ENCODE assay signal across 13 cellular contexts in the genomic region with DNA sequence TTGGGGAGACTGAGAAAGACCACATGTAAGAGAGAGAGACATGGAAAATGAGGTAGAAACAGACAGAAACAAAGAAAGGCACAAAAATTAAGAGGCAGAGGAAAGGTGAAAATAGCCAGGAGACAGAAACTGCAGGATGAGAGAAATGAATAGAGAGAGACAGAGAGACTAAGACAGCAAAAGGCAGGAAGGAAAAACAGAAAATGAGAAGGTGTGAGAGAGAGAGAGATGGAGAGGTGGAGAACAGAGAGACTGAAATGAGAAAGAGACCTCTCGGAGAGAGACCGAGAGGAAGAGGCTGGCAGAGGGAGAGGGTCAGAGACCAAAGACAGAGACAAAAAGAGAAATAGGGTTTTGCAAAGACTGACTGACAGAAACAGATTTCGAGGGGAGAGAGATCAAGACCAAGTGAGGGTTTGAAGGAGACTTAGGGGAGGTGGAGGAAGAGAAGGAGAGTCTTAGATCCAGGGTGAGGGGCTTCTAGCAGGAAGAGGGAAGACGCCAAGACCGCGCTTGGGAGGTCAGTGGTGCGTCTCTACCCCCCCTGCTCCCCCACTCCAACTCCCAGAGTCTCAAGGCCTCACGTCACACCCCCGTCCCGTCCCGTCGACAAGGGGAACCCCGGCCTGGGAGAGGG. TPM values are rescaled to one million over a fixed set of nuclear protein-coding genes. Genes with fewer than 3 reads are reported as not detected.
DNase-seq lines count a peak whose midpoint lies in the region; ATAC-seq, FAIRE-seq and TF ChIP-seq lines count a peak whose summit lies in the region.
"Had no signal": no experiment of that assay in that cellular context is flagged by ENCODE, and none has a peak within 500 bp of the region (broad histone marks: within the 10 kb centered on the region; RNA-seq: fewer than 3 reads in every experiment).

No MANE protein-coding gene starts in this region.

- no peaks in the 10 kb centered on the region for H3K36me3 ChIP-seq in breast epithelium
- H3K36me3 ChIP-seq in kidney (ENCODE audit: control insufficient read depth in 1 of 2, insufficient read depth in 2 of 2, low read length in 2 of 2): no peaks in the 10 kb centered on the region
- H3K36me3 ChIP-seq: esophagus squamous epithelium had no signal

- peak overlapping the region; percentile 39 for H3K4me3 Mint-ChIP-seq in CD4-positive, alpha-beta T cell
- H3K4me3 Mint-ChIP-seq in natural killer cell treated with Interleukin-12 subunit alpha and Interleukin-12 subunit beta and Interleukin-15 and Interleukin-18, amount 100 ng/mL, for 72 hours: peak overlapping the region; percentile 32

- H3K27me3 Mint-ChIP-seq in CD4-positive, alpha-beta T cell: peaks cover 86% of the 10 kb centered on the region
- H3K27me3 Mint-ChIP-seq in natural killer cell treated with Interleukin-12 subunit alpha and Interleukin-12 subunit beta and Interleukin-15 and Interleukin-18, amount 100 ng/mL, for 72 hours: peaks cover 51 to 59% of the 10 kb centered on the region in 2 donors

- H3K27ac Mint-ChIP-seq in CD4-positive, alpha-beta T cell: no peak overlapping the region
- no peak overlapping the region for H3K27ac Mint-ChIP-seq in natural killer cell treated with Interleukin-12 subunit alpha and Interleukin-12 subunit beta and Interleukin-15 and Interleukin-18, amount 100 ng/mL, for 72 hours

- H3K4me1 Mint-ChIP-seq in CD4-positive, alpha-beta T cell (ENCODE audit: low read depth): peaks cover 8% of the 10 kb centered on the region
- peaks cover 6% of the 10 kb centered on the region in 2 donors for H3K4me1 Mint-ChIP-seq in natural killer cell treated with Interleukin-12 subunit alpha and Interleukin-12 subunit beta and Interleukin-15 and Interleukin-18, amount 100 ng/mL, for 72 hours (ENCODE audit: low read depth in 2 of 2)

- H3K4me1 ChIP-seq in breast epithelium: peaks cover 0 to 5% of the 10 kb centered on the region in 2 donors
- H3K4me1 ChIP-seq in kidney (ENCODE audit: control insufficient read depth in 1 of 2, insufficient read depth in 1 of 2, low read depth in 1 of 2, low read length in 2 of 2): peaks cover 2 to 4% of the 10 kb centered on the region in 2 donors

- POLR2A ChIA-PET in CD4-positive, alpha-beta T cell (lab: Charles Lee): no interaction called here
- POLR2A ChIA-PET in RWPE1 (lab: Yijun Ruan, JAX; ENCODE audit: low non-redundant PET): no interaction called here

- no peaks in the 10 kb centered on the region for H3K9me3 ChIP-seq in CD4-positive, alpha-beta T cell (ENCODE audit: control insufficient read depth, low read length)
- H3K9me3 ChIP-seq in breast epithelium (no peaks in the 10 kb centered on the region), kidney (ENCODE audit: control insufficient read depth in 1 of 2, low read length in 2 of 2) (no peaks in the 10 kb centered on the region)
- H3K9me3 ChIP-seq: esophagus squamous epithelium had no signal

- no peak for TF ChIP-seq POLR2A in breast epithelium (IDR thresholded peaks at IDR 0.05)

- H3K36me3 Mint-ChIP-seq in CD4-positive, alpha-beta T cell (ENCODE audit: low read depth): no peaks in the 10 kb centered on the region
- peaks cover 7% of the 10 kb centered on the region for H3K36me3 Mint-ChIP-seq in natural killer cell treated with Interleukin-12 subunit alpha and Interleukin-12 subunit beta and Interleukin-15 and Interleukin-18, amount 100 ng/mL, for 72 hours

- H3K4me3 ChIP-seq in breast epithelium (peak overlapping the region; percentile 28 to 70 (median 52)), kidney (ENCODE audit: low read length in 2 of 2) (no peak overlapping the region)

- ATAC-seq in CD4-positive, alpha-beta T cell (ENCODE audit: poor library complexity): no peak
- no peak for ATAC-seq in natural killer cell treated with Interleukin-12 subunit alpha and Interleukin-12 subunit beta and Interleukin-15 and Interleukin-18, amount 100 ng/mL, for 72 hours
- ATAC-seq in GM18907 (IDR thresholded peaks at IDR 0.05; ENCODE audit: unreplicated experiment): no peak

- H3K27ac ChIP-seq in CD4-positive, alpha-beta T cell (ENCODE audit: low read depth, low read length): no peak overlapping the region
- H3K27ac ChIP-seq in breast epithelium: peak overlapping the region; percentile 20 to 81
- no peak overlapping the region for H3K27ac ChIP-seq in RWPE1
- no peak overlapping the region for H3K27ac ChIP-seq in kidney (ENCODE audit: low read depth in 2 of 2, low read length in 2 of 2)
- H3K27ac ChIP-seq: esophagus squamous epithelium had no signal

- peaks cover 80% of the 10 kb centered on the region for H3K27me3 ChIP-seq in CD4-positive, alpha-beta T cell (ENCODE audit: control insufficient read depth, insufficient read depth, low read length)
- H3K27me3 ChIP-seq in breast epithelium: peaks cover under 1 to 2% of the 10 kb centered on the region in 2 donors

- CTCF ChIA-PET in CD4-positive, alpha-beta T cell (lab: Charles Lee): no interaction called here
- CTCF ChIA-PET in RWPE1 (lab: Yijun Ruan, JAX): interaction anchor here (0.7 kb wide), 1 partner anchor 94 kb away, joined by 3 read pairs; no protein-coding TSS in a partner anchor

- H3K9me3 Mint-ChIP-seq in CD4-positive, alpha-beta T cell: no peaks in the 10 kb centered on the region
- no peaks in the 10 kb centered on the region for H3K9me3 Mint-ChIP-seq in natural killer cell treated with Interleukin-12 subunit alpha and Interleukin-12 subunit beta and Interleukin-15 and Interleukin-18, amount 100 ng/mL, for 72 hours

- intact Hi-C loops in CD4-positive, alpha-beta T cell (cut with DNase I, micrococcal nuclease): no loop called here
- intact Hi-C loops in breast epithelium (cut with DNase I; ENCODE audit: low total_unique reads) (loop anchor here (10.0 kb wide), 1 partner anchor 186 kb away; no protein-coding TSS in a partner anchor), kidney (cut with DNase I) (no loop called here)

- DNase-seq in CD4-positive, alpha-beta T cell: no peak
- DNase-seq in HT-29 (ENCODE audit: low spot score) (peak; percentile 50), breast epithelium (ENCODE audit: low spot score in 2 of 2) (no peak), RCC 7860 (ENCODE audit: low spot score) (no peak), RWPE1 (ENCODE audit: low spot score) (no peak), kidney (no peak)
- DNase-seq in natural killer cell treated with Interleukin-12 subunit alpha and Interleukin-12 subunit beta and Interleukin-15 and Interleukin-18, amount 100 ng/mL, for 72 hours (ENCODE audit: low spot score): no peak
- DNase-seq: esophagus squamous epithelium; stimulated activated CD4-positive, alpha-beta T cell treated with anti-CD3 and anti-CD28 coated beads, Interleukin-15, amount 100 ng/mL, for 24 hours had no signal

- no peak overlapping the region for H3K9ac ChIP-seq in kidney (ENCODE audit: low read length in 2 of 2)

- FAIRE-seq in RCC 7860 (lab: Jason Lieb, UNC) (no peak), kidney (lab: Jason Lieb, UNC) (no peak)
- FAIRE-seq: islet of Langerhans, TTC549 had no signal

- no peak for TF ChIP-seq CTCF in CD4-positive, alpha-beta T cell (IDR thresholded peaks at IDR 0.05)
- TF ChIP-seq CTCF in breast epithelium (IDR thresholded peaks at IDR 0.05): no peak
- no peak for TF ChIP-seq CTCF in RWPE1 (conservative IDR thresholded peaks at IDR 0.05; ENCODE audit: low read depth)
- no peak for TF ChIP-seq CTCF in kidney (IDR thresholded peaks at IDR 0.05; ENCODE audit: borderline replicate concordance, extremely low read depth, insufficient read depth)

RNA-seq across cellular contexts. Expression of a gene that starts 1.1 kb away (rescaled TPM):
- total RNA-seq in CD4-positive, alpha-beta T cell: not detected
- total RNA-seq in HT-29 (2014; rRNA removed; shearing (Covaris generic)): 109 and 110 TPM in 2 replicates
- total RNA-seq in breast epithelium (1 to 10 TPM in 2 of 3 donors, not detected in 1; 3.1 to 4.6 TPM), kidney (0.91 TPM)
- total RNA-seq in natural killer cell treated with Interleukin-12 subunit alpha and Interleukin-12 subunit beta and Interleukin-15 and Interleukin-18, amount 100 ng/mL, for 72 hours: not detected
- polyA plus RNA-seq in kidney (ENCODE audit: insufficient read depth, low read depth, low replicate concordance): 0.99 TPM
- polyA plus RNA-seq: neural cell had no signal

RNA-seq across cellular contexts. Expression of a gene that starts 10.1 kb away (rescaled TPM):
- not detected for total RNA-seq in CD4-positive, alpha-beta T cell
- total RNA-seq in HT-29 (2014; rRNA removed; shearing (Covaris generic)): 0.10 and 0.21 TPM in 2 replicates
- total RNA-seq in breast epithelium (not detected), kidney (122 TPM)
- not detected for total RNA-seq in natural killer cell treated with Interleukin-12 subunit alpha and Interleukin-12 subunit beta and Interleukin-15 and Interleukin-18, amount 100 ng/mL, for 72 hours
- polyA plus RNA-seq in kidney (ENCODE audit: insufficient read depth, low read depth, low replicate concordance): 666 TPM
- total RNA-seq: esophagus squamous epithelium had no signal
- polyA plus RNA-seq: neural cell had no signal

RNA-seq across cellular contexts. Expression of a gene that starts 12.2 kb away (rescaled TPM):
- total RNA-seq in CD4-positive, alpha-beta T cell: not detected
- 1.8 and 2.0 TPM in 2 replicates for total RNA-seq in HT-29 (2014; rRNA removed; shearing (Covaris generic))
- total RNA-seq in breast epithelium (under 1 TPM in 1 of 3 donors, not detected in 2; 0.16 TPM), kidney (12.0 TPM)
- total RNA-seq in natural killer cell treated with Interleukin-12 subunit alpha and Interleukin-12 subunit beta and Interleukin-15 and Interleukin-18, amount 100 ng/mL, for 72 hours: not detected
- polyA plus RNA-seq in kidney (ENCODE audit: insufficient read depth, low read depth, low replicate concordance): 74.1 TPM
- total RNA-seq: esophagus squamous epithelium had no signal
- polyA plus RNA-seq: neural cell had no signal

RNA-seq across cellular contexts. Expression of a gene that starts 56.9 kb away (rescaled TPM):
- not detected for total RNA-seq in CD4-positive, alpha-beta T cell
- total RNA-seq in HT-29 (2014; rRNA removed; shearing (Covaris generic)): 0.58 and 0.63 TPM in 2 replicates
- 1 to 10 TPM in 2 of 3 donors, under 1 TPM in 1; 0.64 to 1.9 (median 1.3) TPM for total RNA-seq in breast epithelium
- total RNA-seq in natural killer cell treated with Interleukin-12 subunit alpha and Interleukin-12 subunit beta and Interleukin-15 and Interleukin-18, amount 100 ng/mL, for 72 hours: under 1 TPM in 1 of 2 donors, not detected in 1; 0.50 TPM
- total RNA-seq in kidney: 5.5 TPM
- polyA plus RNA-seq in kidney (ENCODE audit: insufficient read depth, low read depth, low replicate concordance): 1.3 TPM

Comparison
In these comparisons a context has a peak if more than half of its experiments do, and no peak if none do; other contexts are left out.
1. H3K27ac ChIP-seq: peak in breast epithelium (2 of 2); none in CD4-positive, alpha-beta T cell (single experiment), RWPE1 (single experiment) and kidney (0 of 2).
2. H3K4me3 ChIP-seq: peak in breast epithelium (3 of 3); none in kidney (0 of 2).
3. RNA of a gene that starts 1.1 kb away (total RNA-seq): 109 to 110 TPM in HT-29; 3.1 to 4.6 TPM in breast epithelium, 0.91 TPM in kidney (single experiment), not detected in CD4-positive, alpha-beta T cell and not detected in natural killer cell treated with Interleukin-12 subunit alpha and Interleukin-12 subunit beta and Interleukin-15 and Interleukin-18, amount 100 ng/mL, for 72 hours; every median in the first group is over 10 times any median in the second.
4. RNA of a gene that starts 10.1 kb away (total RNA-seq): 122 TPM in kidney (single experiment); 0.10 to 0.21 TPM in HT-29, not detected in CD4-positive, alpha-beta T cell, not detected in breast epithelium and not detected in natural killer cell treated with Interleukin-12 subunit alpha and Interleukin-12 subunit beta and Interleukin-15 and Interleukin-18, amount 100 ng/mL, for 72 hours; every median in the first group is over 100 times any median in the second.